9 cellular contexts compared by ENCODE assay signal in genomic region chr12:93570552-93571359, GRCh38.
DNase-seq lines count a peak whose midpoint lies in the region; ATAC-seq and FAIRE-seq lines count a peak whose summit lies in the region.
"Had no signal": no experiment of that assay in that cellular context is flagged by ENCODE, and none has a peak within 500 bp of the region (broad histone marks: within the 10 kb centered on the region; RNA-seq: fewer than 3 reads in every experiment).

No MANE protein-coding gene starts in this region.

- peak; percentile 10 to 85 (median 73) for DNase-seq in C1 segment of cervical spinal cord (lab: John Stamatoyannopoulos, UW)
- peak; percentile 50 for DNase-seq in GM19239 (ENCODE audit: insufficient read length, low spot score)
- DNase-seq in NCI-H82 (lab: John Stamatoyannopoulos, UW), result peak; percentile 95
- peak; percentile 79 to 81 for DNase-seq in activated CD8-positive, alpha-beta memory T cell treated with anti-CD3 and anti-CD28 coated beads for 4 hours (ENCODE audit: low read depth in 2 of 2)
- peak; percentile 71 to 80 (median 77) for DNase-seq in effector memory CD4-positive, alpha-beta T cell
- DNase-seq in memory B cell (ENCODE audit: low spot score in 2 of 2), result peak; percentile 33 to 64
- DNase-seq in stimulated activated CD8-positive, alpha-beta memory T cell treated with anti-CD3 and anti-CD28 coated beads, Interleukin-12 subunit alpha, Interleukin-12 subunit beta, amount 100 ng/mL, for 1 hour (ENCODE audit: low read depth), result peak; percentile 70

- H3K4me1 Mint-ChIP-seq in memory B cell, result peaks cover 16% of the 10 kb centered on the region

- H3K27ac Mint-ChIP-seq in memory B cell, result no peak overlapping the region

- no peaks in the 10 kb centered on the region for H3K9me3 Mint-ChIP-seq in memory B cell

- peak overlapping the region; percentile 78 for H3K27ac ChIP-seq in effector memory CD4-positive, alpha-beta T cell (ENCODE audit: insufficient read depth, low read length, poor library complexity, severe bottlenecking)

- peaks cover 1% of the 10 kb centered on the region for H3K36me3 Mint-ChIP-seq in memory B cell

- ATAC-seq in HG03442 (IDR thresholded peaks at IDR 0.05; ENCODE audit: unreplicated experiment), result peak; percentile 43
- peak; percentile 58 for ATAC-seq in memory B cell (ENCODE audit: low read depth)

- peak overlapping the region; percentile 96 for H3K4me3 ChIP-seq in effector memory CD4-positive, alpha-beta T cell (ENCODE audit: insufficient read depth, low read depth, low read length, poor library complexity, severe bottlenecking)

- H3K36me3 ChIP-seq in effector memory CD4-positive, alpha-beta T cell (ENCODE audit: control insufficient read depth, insufficient read depth, low read length), result peaks cover 12% of the 10 kb centered on the region

- peaks cover 21% of the 10 kb centered on the region for H3K4me1 ChIP-seq in effector memory CD4-positive, alpha-beta T cell (ENCODE audit: control insufficient read depth, insufficient read depth, low read length, poor library complexity, severe bottlenecking)

- H3K9me3 ChIP-seq in effector memory CD4-positive, alpha-beta T cell (ENCODE audit: control insufficient read depth, low read length), result no peaks in the 10 kb centered on the region

- peaks cover 18% of the 10 kb centered on the region for H3K27me3 Mint-ChIP-seq in memory B cell

- FAIRE-seq in GM19239 (lab: Jason Lieb, UNC), result no peak
- FAIRE-seq: endometrium had no signal

- no peaks in the 10 kb centered on the region for H3K27me3 ChIP-seq in effector memory CD4-positive, alpha-beta T cell (replicated peaks; ENCODE audit: control insufficient read depth, insufficient read depth, low read length, poor library complexity, severe bottlenecking)

- peak overlapping the region; percentile 86 for H3K4me3 Mint-ChIP-seq in memory B cell

Comparison
In these comparisons a context has a peak if more than half of its experiments do, and no peak if none do; other contexts are left out.
1. Peak in every context shown above with its lines: DNase-seq, ATAC-seq, H3K4me3 ChIP-seq and H3K27ac ChIP-seq.